In genomic region chr1:231421971-231422797, GRCh38 we compare ENCODE assay signal across 1 cellular context.
A peak's percentile ranks its signal among the peaks of the same experiment; 100 is the strongest.
TF ChIP-seq lines count a peak whose summit lies in the region.

EGLN1 (minus strand) TSS chr1:231422287; CDS start chr1:231421888, 399 bp downstream.

TF ChIP-seq in GM12878, 131 proteins besides CTCF, POLR2A, EP300 and RAD21 (continued from another document and continues in another):
- no peak for TF ChIP-seq MYC (IDR thresholded peaks at IDR 0.05; ENCODE audit: insufficient read depth, insufficient read length, insufficient replicate concordance, low read length, severe bottlenecking)
- peak; percentile 52 for TF ChIP-seq HDAC6 (IDR thresholded peaks at IDR 0.05; ENCODE audit: unreplicated experiment)
- TF ChIP-seq SMC3 (IDR thresholded peaks at IDR 0.05; ENCODE audit: borderline replicate concordance, low read length) = peak; percentile 38; the same call in 1 of the 2 replicates
- no peak for TF ChIP-seq ZBED1 (IDR thresholded peaks at IDR 0.05; ENCODE audit: borderline replicate concordance)
- TF ChIP-seq SMAD5 (IDR thresholded peaks at IDR 0.05; ENCODE audit: low read depth) = no peak
- TF ChIP-seq BRCA1 (IDR thresholded peaks at IDR 0.05; ENCODE audit: low read depth, low read length) = no peak
- TF ChIP-seq BCL11A (IDR thresholded peaks at IDR 0.05; ENCODE audit: low read depth, low read length) = no peak
- TF ChIP-seq ZNF274 (IDR thresholded peaks at IDR 0.05; ENCODE audit: insufficient read depth, insufficient read length) = no peak
- TF ChIP-seq NKRF (conservative IDR thresholded peaks at IDR 0.05) = 0 out of 2 replicates have a peak, but pooled peaks have one; percentile 46
- peak; percentile 55; the same call in 1 of the 2 replicates for TF ChIP-seq PAX5 (IDR thresholded peaks at IDR 0.05; ENCODE audit: borderline replicate concordance, low read depth, low read length)
- TF ChIP-seq ZSCAN29 (IDR thresholded peaks at IDR 0.05) = peak; percentile 40
- no peak for TF ChIP-seq EZH2 (IDR thresholded peaks at IDR 0.05; ENCODE audit: borderline replicate concordance, control insufficient read depth, low read depth, low read length)
- no peak for TF ChIP-seq ZNF622 (IDR thresholded peaks at IDR 0.05)
- no peak for TF ChIP-seq MTA2 (IDR thresholded peaks at IDR 0.05; ENCODE audit: low read depth)
- no peak for TF ChIP-seq TARDBP (IDR thresholded peaks at IDR 0.05; ENCODE audit: borderline replicate concordance)
- TF ChIP-seq ZNF592 (IDR thresholded peaks at IDR 0.05) = no peak
- no peak for TF ChIP-seq KAT2A (conservative IDR thresholded peaks at IDR 0.05; ENCODE audit: control insufficient read depth, low read depth, low read length)
- no peak for TF ChIP-seq WRNIP1 (IDR thresholded peaks at IDR 0.05; ENCODE audit: borderline replicate concordance, low read depth, low read length)
- no peak for TF ChIP-seq ZBTB33 (IDR thresholded peaks at IDR 0.05)
- no peak for TF ChIP-seq USF1 (IDR thresholded peaks at IDR 0.05; ENCODE audit: borderline replicate concordance, extremely low read length, insufficient read depth, low read depth, low read length)
- no peak for TF ChIP-seq RBBP5 (conservative IDR thresholded peaks at IDR 0.05)
- TF ChIP-seq SIN3A (IDR thresholded peaks at IDR 0.05; ENCODE audit: low read depth, low read length) = no peak; the same call in 1 of the 2 replicates
- 0 out of 2 replicates have a peak, but pooled peaks have one; percentile 32 for TF ChIP-seq CREM (IDR thresholded peaks at IDR 0.05; ENCODE audit: low read depth)
- TF ChIP-seq NRF1 (conservative IDR thresholded peaks at IDR 0.05; ENCODE audit: low read depth, low read length) = no peak
- TF ChIP-seq RELB (IDR thresholded peaks at IDR 0.05; ENCODE audit: low read depth) = no peak
- no peak for TF ChIP-seq ZNF24 (IDR thresholded peaks at IDR 0.05)
- no peak for TF ChIP-seq SKIL (IDR thresholded peaks at IDR 0.05; ENCODE audit: low read depth, poor library complexity, severe bottlenecking)
- TF ChIP-seq TCF12 (IDR thresholded peaks at IDR 0.05; ENCODE audit: low read depth, low read length) = 0 out of 2 replicates have a peak, but pooled peaks have one; percentile 53
- TF ChIP-seq IRF5 (IDR thresholded peaks at IDR 0.05; ENCODE audit: borderline replicate concordance) = no peak
- TF ChIP-seq ZNF687 (IDR thresholded peaks at IDR 0.05) = peak; percentile 58
- no peak for TF ChIP-seq SUPT20H (IDR thresholded peaks at IDR 0.05; ENCODE audit: borderline replicate concordance, control insufficient read depth, low read depth, low read length)
- no peak for TF ChIP-seq TCF7 (IDR thresholded peaks at IDR 0.05; ENCODE audit: borderline replicate concordance)
- TF ChIP-seq ESRRA (IDR thresholded peaks at IDR 0.05; ENCODE audit: low read length) = no peak
- TF ChIP-seq MTA3 (IDR thresholded peaks at IDR 0.05; ENCODE audit: borderline replicate concordance, low read length) = no peak
- no peak for TF ChIP-seq MEF2B (IDR thresholded peaks at IDR 0.05; ENCODE audit: partially characterized antibody, poor library complexity, severe bottlenecking)
- TF ChIP-seq IKZF1 (conservative IDR thresholded peaks at IDR 0.05) = peak; percentile 81
- TF ChIP-seq RAD51 (IDR thresholded peaks at IDR 0.05) = no peak
- TF ChIP-seq RELA (IDR thresholded peaks at IDR 0.05; ENCODE audit: borderline replicate concordance, partially characterized antibody) = peak; percentile 38
- no peak for TF ChIP-seq ZZZ3 (IDR thresholded peaks at IDR 0.05; ENCODE audit: control insufficient read depth, insufficient read length, low read depth)
- no peak for TF ChIP-seq PAX8 (IDR thresholded peaks at IDR 0.05)
